In the genomic region with DNA sequence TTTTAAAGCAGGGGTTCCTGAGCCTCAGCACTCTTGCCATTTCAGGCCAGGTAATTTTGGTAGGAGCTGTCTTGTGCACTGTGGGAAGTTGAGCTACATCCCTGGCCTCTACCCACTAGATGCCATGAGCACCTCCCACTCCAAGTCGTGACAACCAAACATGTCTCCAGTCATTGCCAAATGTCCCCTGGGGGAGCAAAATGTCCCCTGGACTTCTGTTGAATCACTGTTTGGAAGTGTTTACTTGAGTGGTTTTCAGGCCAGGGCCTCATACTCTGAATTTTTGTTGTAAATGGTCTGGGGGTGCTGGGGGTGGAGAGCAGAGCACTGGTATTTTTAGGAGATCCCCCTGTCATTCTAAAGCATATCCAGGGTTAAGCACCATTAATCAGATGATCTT, we compare ENCODE assay signal across 1 cellular context.
TF ChIP-seq lines count a peak whose summit lies in the region.

No MANE protein-coding gene starts in this region.

TF ChIP-seq in HepG2, 621 proteins besides CTCF, POLR2A, EP300 and RAD21 (continued from another document):
- TF ChIP-seq HDAC6 (IDR thresholded peaks at IDR 0.05; ENCODE audit: low read depth, low read length) (no peak), SRSF1 (optimal IDR thresholded peaks at IDR 0.05; ENCODE audit: low read depth, low read length) (no peak), RARG (CRISPR knock-in tag; IDR thresholded peaks at IDR 0.05; ENCODE audit: low read depth) (no peak), ZFP36L2 (CRISPR knock-in tag; IDR thresholded peaks at IDR 0.05) (no peak), ZNF292 (CRISPR knock-in tag; IDR thresholded peaks at IDR 0.05; ENCODE audit: borderline replicate concordance, low read depth) (no peak)
